Comparison of ENCODE assay signal across 24 cellular contexts in the genomic region with DNA sequence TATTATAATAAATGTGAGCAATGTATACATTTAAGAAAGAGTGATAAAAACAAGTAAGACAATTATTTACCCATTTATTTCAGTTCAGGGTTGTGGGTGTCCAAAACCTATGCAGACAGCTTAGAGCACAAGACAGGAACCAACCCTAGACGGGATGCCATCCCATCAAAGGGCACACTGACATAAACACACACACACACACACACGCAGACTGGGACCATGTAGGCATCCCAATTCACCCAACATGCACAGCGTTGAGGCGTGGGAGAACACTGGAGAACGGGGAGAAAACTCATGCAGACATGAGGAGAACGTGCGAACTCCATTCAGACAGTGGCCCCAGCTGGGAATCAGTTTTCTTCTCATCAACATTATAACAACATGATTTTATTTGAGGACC.
A peak's percentile ranks its signal among the peaks of the same experiment; 100 is the strongest.
DNase-seq lines count a peak whose midpoint lies in the region; ATAC-seq and TF ChIP-seq lines count a peak whose summit lies in the region.
"Had no signal": no experiment of that assay in that cellular context is flagged by ENCODE, and none has a peak within 500 bp of the region (broad histone marks: within the 10 kb centered on the region; RNA-seq: fewer than 3 reads in every experiment).

No MANE protein-coding gene starts in this region.

- H3K27me3 Mint-ChIP-seq in brain, result no peaks in the 10 kb centered on the region
- H3K27me3 Mint-ChIP-seq in neural crest cell (ENCODE audit: low read depth), result no peaks in the 10 kb centered on the region
- H3K27me3 Mint-ChIP-seq: CD4-positive, alpha-beta T cell; CD8-positive, alpha-beta memory T cell had no signal

- H3K4me3 Mint-ChIP-seq in brain (no peak overlapping the region), neural crest cell (no peak overlapping the region)
- H3K4me3 Mint-ChIP-seq: CD14-positive monocyte; CD4-positive, alpha-beta T cell; CD8-positive, alpha-beta memory T cell; H9 had no signal

- H3K4ac ChIP-seq in mesendoderm (ENCODE audit: low read depth, low read length), result no peak overlapping the region

- no peaks in the 10 kb centered on the region for H3K79me2 ChIP-seq in mesendoderm (ENCODE audit: control insufficient read depth, insufficient read depth, low read length)

- H3K4me1 ChIP-seq in mesendoderm (ENCODE audit: control insufficient read depth, low read depth, low read length), result no peaks in the 10 kb centered on the region
- no peaks in the 10 kb centered on the region for H3K4me1 ChIP-seq in sigmoid colon
- H3K4me1 ChIP-seq: A549; BE2C; BLaER1 treated with 17β-estradiol and CSF1 and Interleukin-3, amounts not matched to agents 10 nM and 100 nM had no signal

- WGBS in mesendoderm (ENCODE audit: extremely low coverage, insufficient coverage, low lambda C conversion rate), result no CpG with 5 or more reads among the region's 7 CpGs
- WGBS in sigmoid colon, 2 donors, result 78 to 84% methylated on average over 7 of the region's 7 CpGs

- H3K4me1 Mint-ChIP-seq in brain, result peaks cover 38% of the 10 kb centered on the region
- H3K4me1 Mint-ChIP-seq in neural crest cell, result peaks cover 6% of the 10 kb centered on the region
- H3K4me1 Mint-ChIP-seq: CD14-positive monocyte; CD8-positive, alpha-beta memory T cell; H9 had no signal

- H3K56ac ChIP-seq in mesendoderm (ENCODE audit: low read length), result no peak overlapping the region

- no peak overlapping the region for H4K8ac ChIP-seq in mesendoderm (ENCODE audit: low read depth, low read length)

- H3K18ac ChIP-seq in mesendoderm (ENCODE audit: low read length), result no peak overlapping the region

- DNase-seq in mesendoderm, result no peak
- no peak for DNase-seq in neural crest cell (ENCODE audit: low read depth, low spot score)
- DNase-seq in NCI-H345 treated with DMSO at 0.1 percent for 48 hours (lab: John Stamatoyannopoulos, UW; ENCODE audit: unreplicated experiment), result no peak
- DNase-seq in GM19238 (ENCODE audit: insufficient read length, low spot score), result no peak
- DNase-seq in sigmoid colon, result no peak
- DNase-seq: 8988T; ACHN; AML-193; BE2C; CD4-positive, alpha-beta T cell; CD8-positive, alpha-beta memory T cell; DMS 273 treated with DMSO at 0.1 percent for 48 hours; DMS79; EL; GF-D8; GM23248; H9 had no signal

- H3K27ac Mint-ChIP-seq in brain, result peak overlapping the region; percentile 17 to 77 (median 47)
- H3K27ac Mint-ChIP-seq in neural crest cell (ENCODE audit: unreplicated experiment), result peak overlapping the region; percentile 88
- H3K27ac Mint-ChIP-seq: CD14-positive monocyte; CD4-positive, alpha-beta T cell; CD8-positive, alpha-beta memory T cell had no signal

- H3K4me3 ChIP-seq in mesendoderm (ENCODE audit: low read length) (no peak overlapping the region), sigmoid colon (no peak overlapping the region)
- H3K4me3 ChIP-seq: A549; BLaER1 treated with 17β-estradiol and CSF1 and Interleukin-3, amounts not matched to agents 10 nM and 100 nM; GM23248 had no signal

- H3K79me1 ChIP-seq in mesendoderm (ENCODE audit: low read length), result no peaks in the 10 kb centered on the region

- no peak for TF ChIP-seq POLR2A in sigmoid colon (IDR thresholded peaks at IDR 0.05)

- no peak overlapping the region for H2AK5ac ChIP-seq in mesendoderm (ENCODE audit: low read length)

- no peak for ATAC-seq in GM18907 (IDR thresholded peaks at IDR 0.05; ENCODE audit: unreplicated experiment)
- ATAC-seq: A549, HCT116 had no signal

- no peaks in the 10 kb centered on the region for H3K9me3 ChIP-seq in sigmoid colon
- H3K9me3 ChIP-seq: A549; BE2C; BLaER1 treated with 17β-estradiol and CSF1 and Interleukin-3, amounts not matched to agents 10 nM and 100 nM had no signal

- H3K4me2 ChIP-seq in mesendoderm (ENCODE audit: low read length), result no peak overlapping the region
- H3K4me2 ChIP-seq: A549; BLaER1 treated with 17β-estradiol and CSF1 and Interleukin-3, amounts not matched to agents 10 nM and 100 nM had no signal

- no peak overlapping the region for H2BK5ac ChIP-seq in mesendoderm (ENCODE audit: low read length)

- H3K36me3 ChIP-seq in mesendoderm (ENCODE audit: control insufficient read depth, insufficient read depth, low read length) (no peaks in the 10 kb centered on the region), sigmoid colon (no peaks in the 10 kb centered on the region)
- H3K36me3 ChIP-seq: BE2C; BLaER1 treated with 17β-estradiol and CSF1 and Interleukin-3, amounts not matched to agents 10 nM and 100 nM had no signal

- H4K5ac ChIP-seq in mesendoderm (ENCODE audit: low read length), result no peak overlapping the region

- H2BK120ac ChIP-seq in mesendoderm (ENCODE audit: low read depth, low read length), result no peak overlapping the region

- H3K27me3 ChIP-seq in mesendoderm (ENCODE audit: insufficient read depth, low read length, poor library complexity), result no peaks in the 10 kb centered on the region
- no peaks in the 10 kb centered on the region for H3K27me3 ChIP-seq in sigmoid colon
- H3K27me3 ChIP-seq: BE2C; BLaER1 treated with 17β-estradiol and CSF1 and Interleukin-3, amounts not matched to agents 10 nM and 100 nM had no signal

- H3K9ac ChIP-seq in mesendoderm (ENCODE audit: low read length), result no peak overlapping the region
- H3K9ac ChIP-seq: BLaER1 treated with 17β-estradiol and CSF1 and Interleukin-3, amounts not matched to agents 10 nM and 100 nM; GM23248 had no signal

- H2BK15ac ChIP-seq in mesendoderm (replicated peaks; ENCODE audit: low read depth), result no peak overlapping the region

- TF ChIP-seq CTCF in brain (conservative IDR thresholded peaks at IDR 0.05), result no peak
- TF ChIP-seq CTCF in neural crest cell (conservative IDR thresholded peaks at IDR 0.05), result no peak
- TF ChIP-seq CTCF in sigmoid colon (IDR thresholded peaks at IDR 0.05), result no peak

- H3K36me3 Mint-ChIP-seq in brain (no peaks in the 10 kb centered on the region), neural crest cell (ENCODE audit: low read depth) (no peaks in the 10 kb centered on the region)
- H3K36me3 Mint-ChIP-seq: CD14-positive monocyte; CD8-positive, alpha-beta memory T cell had no signal

- H3K9me3 Mint-ChIP-seq in brain (peaks cover 0 to 2% (median 0%) of the 10 kb centered on the region in 5 experiments), neural crest cell (peaks cover 2% of the 10 kb centered on the region)
- H3K9me3 Mint-ChIP-seq: CD14-positive monocyte; CD4-positive, alpha-beta T cell; CD8-positive, alpha-beta memory T cell; H9 had no signal

- no peak for TF ChIP-seq EP300 in sigmoid colon (IDR thresholded peaks at IDR 0.05)

- intact Hi-C loops in sigmoid colon (cut with DNase I), result no loop called here

- peak overlapping the region; percentile 34 for H3K23ac ChIP-seq in mesendoderm (ENCODE audit: low read length)

- H3K27ac ChIP-seq in mesendoderm (ENCODE audit: low read depth, low read length) (no peak overlapping the region), sigmoid colon (no peak overlapping the region)
- H3K27ac ChIP-seq: A549; BLaER1 treated with 17β-estradiol and CSF1 and Interleukin-3, amounts not matched to agents 10 nM and 100 nM; GM23248 had no signal

TF ChIP-seq in PFSK-1, 5 proteins besides CTCF, POLR2A, EP300 and RAD21:
- TF ChIP-seq POLR2AphosphoS5 (IDR thresholded peaks at IDR 0.05; ENCODE audit: low read depth, low read length) (no peak), SIN3A (IDR thresholded peaks at IDR 0.05; ENCODE audit: borderline replicate concordance, insufficient read depth, low read length) (no peak), FOXP2 (optimal IDR thresholded peaks at IDR 0.05; ENCODE audit: borderline replicate concordance, extremely low read depth, extremely low read length, insufficient read depth) (peak; percentile 96)
- TF ChIP-seq, protein P1, sequence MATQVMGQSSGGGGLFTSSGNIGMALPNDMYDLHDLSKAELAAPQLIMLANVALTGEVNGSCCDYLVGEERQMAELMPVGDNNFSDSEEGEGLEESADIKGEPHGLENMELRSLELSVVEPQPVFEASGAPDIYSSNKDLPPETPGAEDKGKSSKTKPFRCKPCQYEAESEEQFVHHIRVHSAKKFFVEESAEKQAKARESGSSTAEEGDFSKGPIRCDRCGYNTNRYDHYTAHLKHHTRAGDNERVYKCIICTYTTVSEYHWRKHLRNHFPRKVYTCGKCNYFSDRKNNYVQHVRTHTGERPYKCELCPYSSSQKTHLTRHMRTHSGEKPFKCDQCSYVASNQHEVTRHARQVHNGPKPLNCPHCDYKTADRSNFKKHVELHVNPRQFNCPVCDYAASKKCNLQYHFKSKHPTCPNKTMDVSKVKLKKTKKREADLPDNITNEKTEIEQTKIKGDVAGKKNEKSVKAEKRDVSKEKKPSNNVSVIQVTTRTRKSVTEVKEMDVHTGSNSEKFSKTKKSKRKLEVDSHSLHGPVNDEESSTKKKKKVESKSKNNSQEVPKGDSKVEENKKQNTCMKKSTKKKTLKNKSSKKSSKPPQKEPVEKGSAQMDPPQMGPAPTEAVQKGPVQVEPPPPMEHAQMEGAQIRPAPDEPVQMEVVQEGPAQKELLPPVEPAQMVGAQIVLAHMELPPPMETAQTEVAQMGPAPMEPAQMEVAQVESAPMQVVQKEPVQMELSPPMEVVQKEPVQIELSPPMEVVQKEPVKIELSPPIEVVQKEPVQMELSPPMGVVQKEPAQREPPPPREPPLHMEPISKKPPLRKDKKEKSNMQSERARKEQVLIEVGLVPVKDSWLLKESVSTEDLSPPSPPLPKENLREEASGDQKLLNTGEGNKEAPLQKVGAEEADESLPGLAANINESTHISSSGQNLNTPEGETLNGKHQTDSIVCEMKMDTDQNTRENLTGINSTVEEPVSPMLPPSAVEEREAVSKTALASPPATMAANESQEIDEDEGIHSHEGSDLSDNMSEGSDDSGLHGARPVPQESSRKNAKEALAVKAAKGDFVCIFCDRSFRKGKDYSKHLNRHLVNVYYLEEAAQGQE (IDR thresholded peaks at IDR 0.05; ENCODE audit: insufficient read depth in 1 of 2, low read depth in 2 of 2, low read length in 2 of 2), result no peak
